16 cellular contexts compared by ENCODE assay signal in genomic region chr5:157785781-157786180, GRCh38. TPM values are rescaled to one million over a fixed set of nuclear protein-coding genes. Genes with fewer than 3 reads are reported as not detected.
DNase-seq lines count a peak whose midpoint lies in the region; ATAC-seq, FAIRE-seq and TF ChIP-seq lines count a peak whose summit lies in the region.
"Had no signal": no experiment of that assay in that cellular context is flagged by ENCODE, and none has a peak within 500 bp of the region (broad histone marks: within the 10 kb centered on the region; RNA-seq: fewer than 3 reads in every experiment).

No MANE protein-coding gene starts in this region.

- H3K4me3 ChIP-seq in HEK293 (ENCODE audit: low read depth, low read length) (no peak overlapping the region), psoas muscle (no peak overlapping the region), lower lobe of right lung (no peak overlapping the region)
- H3K4me3 ChIP-seq: BLaER1, GM23338 had no signal

- H3K4me1 ChIP-seq in HEK293 (ENCODE audit: control insufficient read depth, insufficient read depth, low read length) = peaks cover 7% of the 10 kb centered on the region; the same call in 1 of the 2 replicates
- no peaks in the 10 kb centered on the region for H3K4me1 ChIP-seq in psoas muscle
- no peaks in the 10 kb centered on the region for H3K4me1 ChIP-seq in lower lobe of right lung
- H3K4me1 ChIP-seq: BLaER1 had no signal

- H3K36me3 ChIP-seq in HEK293 (ENCODE audit: control insufficient read depth in 2 of 2, insufficient read depth in 1 of 2, low read length in 2 of 2) (peaks cover 27 to 39% of the 10 kb centered on the region in 2 experiments), psoas muscle (ENCODE audit: insufficient read depth in 1 of 2, low read depth in 1 of 2) (peaks cover 2 to 68% of the 10 kb centered on the region in 2 donors), lower lobe of right lung (peaks cover 63% of the 10 kb centered on the region)

- DNase-seq in DMS79 (lab: John Stamatoyannopoulos, UW) (peak; percentile 61), NCI-H187 treated with DMSO at 0.1 percent for 48 hours (lab: John Stamatoyannopoulos, UW) (peak; percentile 54), psoas muscle (no peak), lower lobe of right lung (no peak), COLO668 (lab: John Stamatoyannopoulos, UW; ENCODE audit: unreplicated experiment) (no peak), foreskin melanocyte (no peak)
- DNase-seq: AML-193; CD4-positive, alpha-beta T cell; DND-41; GDM1; H7 had no signal

- FAIRE-seq in islet of Langerhans (lab: Jason Lieb, UNC) = peak; percentile 41
- FAIRE-seq: GM12892 had no signal

- WGBS in psoas muscle, 3 donors = 92 to 97% (median 95%) methylated on average over 3 of the region's 3 CpGs

- TF ChIP-seq CTCF in HEK293 (tag by site-specific recombination; IDR thresholded peaks at IDR 0.05) (no peak), psoas muscle (IDR thresholded peaks at IDR 0.05) (no peak), lower lobe of right lung (IDR thresholded peaks at IDR 0.05) (no peak)

- ATAC-seq in psoas muscle = no peak
- no peak for ATAC-seq in lower lobe of right lung
- ATAC-seq: GM23338 had no signal

- CTCF ChIA-PET in HEK293 (lab: Yijun Ruan, JAX) = no interaction called here

- H3K9me3 ChIP-seq in HEK293 (ENCODE audit: control insufficient read depth, insufficient read depth, low read depth, low read length) (no peaks in the 10 kb centered on the region), psoas muscle (no peaks in the 10 kb centered on the region), lower lobe of right lung (no peaks in the 10 kb centered on the region)
- H3K9me3 ChIP-seq: BLaER1 had no signal

- intact Hi-C loops in psoas muscle (cut with DNase I) = no loop called here
- intact Hi-C loops in lower lobe of right lung (cut with DNase I) = no loop called here

- POLR2A ChIA-PET in HEK293 (lab: Yijun Ruan, JAX) = no interaction called here

- no peak overlapping the region for H3K27ac ChIP-seq in HEK293 (ENCODE audit: extremely low read depth, low read depth, low read length)
- H3K27ac ChIP-seq in psoas muscle = no peak overlapping the region
- no peak overlapping the region for H3K27ac ChIP-seq in lower lobe of right lung
- H3K27ac ChIP-seq: BLaER1 had no signal

- no peaks in the 10 kb centered on the region for H3K27me3 ChIP-seq in psoas muscle (ENCODE audit: insufficient read depth in 3 of 3, low read length in 2 of 3)
- no peaks in the 10 kb centered on the region for H3K27me3 ChIP-seq in lower lobe of right lung (ENCODE audit: low read depth)
- H3K27me3 ChIP-seq: BLaER1 had no signal

TF ChIP-seq in HEK293, 187 proteins besides CTCF, POLR2A, EP300 and RAD21:
- TF ChIP-seq ZNF48 (tag by site-specific recombination; IDR thresholded peaks at IDR 0.05) (no peak), ZBTB17 (tag by site-specific recombination; IDR thresholded peaks at IDR 0.05) (no peak), OSR2 (tag by site-specific recombination; IDR thresholded peaks at IDR 0.05) (0 out of 2 replicates have a peak, but pooled peaks have one; percentile 15), KLF16 (tag by site-specific recombination; IDR thresholded peaks at IDR 0.05) (no peak)

RNA-seq across cellular contexts. Expression of gene LSM11, which starts 42.3 kb away (rescaled TPM):
- total RNA-seq in psoas muscle (1 to 10 TPM; 1.0 to 1.9 (median 1.8) TPM), lower lobe of right lung (3.1 TPM)
- polyA plus RNA-seq in psoas muscle = 1 to 10 TPM; 1.2 to 2.2 (median 2.2) TPM

RNA-seq across cellular contexts. Expression of gene THG1L, which starts 54.6 kb away (rescaled TPM):
- total RNA-seq in psoas muscle (1 to 10 TPM; 5.7 to 6.7 (median 6.5) TPM), lower lobe of right lung (11.3 TPM)
- 1 to 10 TPM; 3.0 to 4.1 (median 3.8) TPM for polyA plus RNA-seq in psoas muscle

Comparison
In these comparisons a context has a peak if more than half of its experiments do, and no peak if none do; other contexts are left out.
1. DNase-seq: peak in DMS79 (single experiment) and NCI-H187 treated with DMSO at 0.1 percent for 48 hours (single experiment); none in psoas muscle (0 of 2), lower lobe of right lung (single experiment), COLO668 (single experiment) and foreskin melanocyte (single experiment).